ENCODE assay signal across 1 cellular context in the genomic region with DNA sequence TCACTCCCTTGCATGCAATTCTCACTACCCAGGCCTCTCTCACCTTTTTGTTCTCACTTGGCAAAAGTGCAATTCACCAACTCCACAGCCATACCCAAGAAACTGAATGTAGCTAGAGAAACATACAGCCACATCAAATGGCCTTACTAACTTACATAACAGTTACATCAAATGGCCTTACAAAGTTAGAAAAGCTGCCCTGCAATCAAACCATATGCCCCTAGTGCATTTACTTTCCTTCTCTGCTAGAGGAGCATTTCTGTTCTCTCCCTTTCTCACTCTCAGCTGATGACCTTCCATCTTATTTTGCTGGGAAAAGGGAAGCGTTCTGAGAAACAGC.
TF ChIP-seq lines count a peak whose summit lies in the region.

No MANE protein-coding gene starts in this region.

TF ChIP-seq in GM12878, 131 proteins besides CTCF, POLR2A, EP300 and RAD21:
- TF ChIP-seq MTA3 (IDR thresholded peaks at IDR 0.05; ENCODE audit: borderline replicate concordance, low read length) (no peak), BCL11A (IDR thresholded peaks at IDR 0.05; ENCODE audit: low read depth, low read length) (no peak), IKZF1 (conservative IDR thresholded peaks at IDR 0.05) (no peak), ESRRA (IDR thresholded peaks at IDR 0.05; ENCODE audit: low read length) (no peak), CREM (IDR thresholded peaks at IDR 0.05; ENCODE audit: low read depth) (no peak), POU2F2 (IDR thresholded peaks at IDR 0.05; ENCODE audit: borderline replicate concordance, low read depth, low read length) (no peak), IRF4 (IDR thresholded peaks at IDR 0.05; ENCODE audit: low read depth, low read length) (no peak), MEF2B (IDR thresholded peaks at IDR 0.05; ENCODE audit: partially characterized antibody, poor library complexity, severe bottlenecking) (no peak), NR2C2 (IDR thresholded peaks at IDR 0.05; ENCODE audit: borderline replicate concordance, control insufficient read depth, insufficient read length, low read depth) (no peak), MXI1 (IDR thresholded peaks at IDR 0.05; ENCODE audit: low read depth, low read length) (no peak), SRF (IDR thresholded peaks at IDR 0.05; ENCODE audit: low read depth in 2 of 2, low read length in 2 of 2) (no peak)
- TF ChIP-seq, protein P1, sequence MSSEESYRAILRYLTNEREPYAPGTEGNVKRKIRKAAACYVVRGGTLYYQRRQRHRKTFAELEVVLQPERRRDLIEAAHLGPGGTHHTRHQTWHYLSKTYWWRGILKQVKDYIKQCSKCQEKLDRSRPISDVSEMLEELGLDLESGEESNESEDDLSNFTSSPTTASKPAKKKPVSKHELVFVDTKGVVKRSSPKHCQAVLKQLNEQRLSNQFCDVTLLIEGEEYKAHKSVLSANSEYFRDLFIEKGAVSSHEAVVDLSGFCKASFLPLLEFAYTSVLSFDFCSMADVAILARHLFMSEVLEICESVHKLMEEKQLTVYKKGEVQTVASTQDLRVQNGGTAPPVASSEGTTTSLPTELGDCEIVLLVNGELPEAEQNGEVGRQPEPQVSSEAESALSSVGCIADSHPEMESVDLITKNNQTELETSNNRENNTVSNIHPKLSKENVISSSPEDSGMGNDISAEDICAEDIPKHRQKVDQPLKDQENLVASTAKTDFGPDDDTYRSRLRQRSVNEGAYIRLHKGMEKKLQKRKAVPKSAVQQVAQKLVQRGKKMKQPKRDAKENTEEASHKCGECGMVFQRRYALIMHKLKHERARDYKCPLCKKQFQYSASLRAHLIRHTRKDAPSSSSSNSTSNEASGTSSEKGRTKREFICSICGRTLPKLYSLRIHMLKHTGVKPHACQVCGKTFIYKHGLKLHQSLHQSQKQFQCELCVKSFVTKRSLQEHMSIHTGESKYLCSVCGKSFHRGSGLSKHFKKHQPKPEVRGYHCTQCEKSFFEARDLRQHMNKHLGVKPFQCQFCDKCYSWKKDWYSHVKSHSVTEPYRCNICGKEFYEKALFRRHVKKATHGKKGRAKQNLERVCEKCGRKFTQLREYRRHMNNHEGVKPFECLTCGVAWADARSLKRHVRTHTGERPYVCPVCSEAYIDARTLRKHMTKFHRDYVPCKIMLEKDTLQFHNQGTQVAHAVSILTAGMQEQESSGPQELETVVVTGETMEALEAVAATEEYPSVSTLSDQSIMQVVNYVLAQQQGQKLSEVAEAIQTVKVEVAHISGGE (CRISPR knock-in tag; IDR thresholded peaks at IDR 0.05) = no peak
- TF ChIP-seq, protein P2, sequence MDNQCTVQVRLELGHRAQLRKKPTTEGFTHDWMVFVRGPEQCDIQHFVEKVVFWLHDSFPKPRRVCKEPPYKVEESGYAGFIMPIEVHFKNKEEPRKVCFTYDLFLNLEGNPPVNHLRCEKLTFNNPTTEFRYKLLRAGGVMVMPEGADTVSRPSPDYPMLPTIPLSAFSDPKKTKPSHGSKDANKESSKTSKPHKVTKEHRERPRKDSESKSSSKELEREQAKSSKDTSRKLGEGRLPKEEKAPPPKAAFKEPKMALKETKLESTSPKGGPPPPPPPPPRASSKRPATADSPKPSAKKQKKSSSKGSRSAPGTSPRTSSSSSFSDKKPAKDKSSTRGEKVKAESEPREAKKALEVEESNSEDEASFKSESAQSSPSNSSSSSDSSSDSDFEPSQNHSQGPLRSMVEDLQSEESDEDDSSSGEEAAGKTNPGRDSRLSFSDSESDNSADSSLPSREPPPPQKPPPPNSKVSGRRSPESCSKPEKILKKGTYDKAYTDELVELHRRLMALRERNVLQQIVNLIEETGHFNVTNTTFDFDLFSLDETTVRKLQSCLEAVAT (IDR thresholded peaks at IDR 0.05) = no peak
- TF ChIP-seq, protein P3, sequence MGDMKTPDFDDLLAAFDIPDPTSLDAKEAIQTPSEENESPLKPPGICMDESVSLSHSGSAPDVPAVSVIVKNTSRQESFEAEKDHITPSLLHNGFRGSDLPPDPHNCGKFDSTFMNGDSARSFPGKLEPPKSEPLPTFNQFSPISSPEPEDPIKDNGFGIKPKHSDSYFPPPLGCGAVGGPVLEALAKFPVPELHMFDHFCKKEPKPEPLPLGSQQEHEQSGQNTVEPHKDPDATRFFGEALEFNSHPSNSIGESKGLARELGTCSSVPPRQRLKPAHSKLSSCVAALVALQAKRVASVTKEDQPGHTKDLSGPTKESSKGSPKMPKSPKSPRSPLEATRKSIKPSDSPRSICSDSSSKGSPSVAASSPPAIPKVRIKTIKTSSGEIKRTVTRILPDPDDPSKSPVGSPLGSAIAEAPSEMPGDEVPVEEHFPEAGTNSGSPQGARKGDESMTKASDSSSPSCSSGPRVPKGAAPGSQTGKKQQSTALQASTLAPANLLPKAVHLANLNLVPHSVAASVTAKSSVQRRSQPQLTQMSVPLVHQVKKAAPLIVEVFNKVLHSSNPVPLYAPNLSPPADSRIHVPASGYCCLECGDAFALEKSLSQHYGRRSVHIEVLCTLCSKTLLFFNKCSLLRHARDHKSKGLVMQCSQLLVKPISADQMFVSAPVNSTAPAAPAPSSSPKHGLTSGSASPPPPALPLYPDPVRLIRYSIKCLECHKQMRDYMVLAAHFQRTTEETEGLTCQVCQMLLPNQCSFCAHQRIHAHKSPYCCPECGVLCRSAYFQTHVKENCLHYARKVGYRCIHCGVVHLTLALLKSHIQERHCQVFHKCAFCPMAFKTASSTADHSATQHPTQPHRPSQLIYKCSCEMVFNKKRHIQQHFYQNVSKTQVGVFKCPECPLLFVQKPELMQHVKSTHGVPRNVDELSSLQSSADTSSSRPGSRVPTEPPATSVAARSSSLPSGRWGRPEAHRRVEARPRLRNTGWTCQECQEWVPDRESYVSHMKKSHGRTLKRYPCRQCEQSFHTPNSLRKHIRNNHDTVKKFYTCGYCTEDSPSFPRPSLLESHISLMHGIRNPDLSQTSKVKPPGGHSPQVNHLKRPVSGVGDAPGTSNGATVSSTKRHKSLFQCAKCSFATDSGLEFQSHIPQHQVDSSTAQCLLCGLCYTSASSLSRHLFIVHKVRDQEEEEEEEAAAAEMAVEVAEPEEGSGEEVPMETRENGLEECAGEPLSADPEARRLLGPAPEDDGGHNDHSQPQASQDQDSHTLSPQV (IDR thresholded peaks at IDR 0.05) = no peak
